10 cellular contexts compared by ENCODE assay signal in genomic region chr7:98315318-98315993, GRCh38. TPM values are rescaled to one million over a fixed set of nuclear protein-coding genes. Genes with fewer than 3 reads are reported as not detected.
DNase-seq lines count a peak whose midpoint lies in the region; ATAC-seq and TF ChIP-seq lines count a peak whose summit lies in the region.
"Had no signal": no experiment of that assay in that cellular context is flagged by ENCODE, and none has a peak within 500 bp of the region (broad histone marks: within the 10 kb centered on the region; RNA-seq: fewer than 3 reads in every experiment).

No MANE protein-coding gene starts in this region.

- H3K27me3 ChIP-seq in gastrocnemius medialis, result no peaks in the 10 kb centered on the region
- H3K27me3 ChIP-seq: stomach had no signal

- ATAC-seq in HG03039 (IDR thresholded peaks at IDR 0.05; ENCODE audit: unreplicated experiment) (peak; percentile 65), gastrocnemius medialis (no peak)

- H3K36me3 ChIP-seq in OCI-LY7 (ENCODE audit: insufficient read depth, low read length) (no peaks in the 10 kb centered on the region), gastrocnemius medialis (no peaks in the 10 kb centered on the region)

- CTCF ChIA-PET in GM10248 (lab: Yijun Ruan, JAX) (interaction anchor here (1.1 to 2.1 kb wide), 4 partner anchors 9 to 21 kb away, joined by 3 to 7 read pairs (median 4); no protein-coding TSS in a partner anchor), OCI-LY7 (lab: Charles Lee; ENCODE audit: unreplicated experiment) (no interaction called here)

- H3K9me2 ChIP-seq in OCI-LY7 (ENCODE audit: insufficient read depth, low read length), result no peaks in the 10 kb centered on the region

- no peak overlapping the region for H2AFZ ChIP-seq in OCI-LY7 (ENCODE audit: low read length)

- TF ChIP-seq CTCF in GM10248 (IDR thresholded peaks at IDR 0.05; ENCODE audit: control extremely low read depth, extremely low read depth, low read depth, missing control alignments) (no peak), GM20000 (IDR thresholded peaks at IDR 0.05; ENCODE audit: extremely low read depth, missing control alignments) (no peak), OCI-LY7 (conservative IDR thresholded peaks at IDR 0.05; ENCODE audit: low read length) (no peak), gastrocnemius medialis (IDR thresholded peaks at IDR 0.05 in 4 of 5, conservative IDR thresholded peaks at IDR 0.05 in 1 of 5) (no peak)

- H3K9me3 ChIP-seq in OCI-LY7 (ENCODE audit: low read length), result peaks cover 11% of the 10 kb centered on the region; the same call in 1 of the 2 replicates
- no peaks in the 10 kb centered on the region for H3K9me3 ChIP-seq in gastrocnemius medialis
- H3K9me3 ChIP-seq: stomach had no signal

- TF ChIP-seq POLR2A in gastrocnemius medialis (IDR thresholded peaks at IDR 0.05), result no peak

- POLR2A ChIA-PET in GM10248 (lab: Yijun Ruan, JAX), result interaction anchor here (0.6 kb wide), 1 partner anchor 35 kb away, joined by 3 read pairs; no protein-coding TSS in a partner anchor
- POLR2A ChIA-PET in OCI-LY7 (lab: Charles Lee), result no interaction called here

- no peak overlapping the region for H3K4me2 ChIP-seq in OCI-LY7 (ENCODE audit: low read length)

- no peaks in the 10 kb centered on the region for H3K79me2 ChIP-seq in OCI-LY7 (ENCODE audit: insufficient read depth, low read depth, low read length)

- DNase-seq in GM10248 (ENCODE audit: extremely low spot score), result peak; percentile 62
- DNase-seq in GM20000 (ENCODE audit: low spot score), result peak; percentile 59
- DNase-seq in OCI-LY7 (ENCODE audit: low spot score), result peak; percentile 28
- DNase-seq in NCI-H2081 treated with DMSO at 0.1 percent for 48 hours (lab: John Stamatoyannopoulos, UW), result no peak
- no peak for DNase-seq in NCI-H345 treated with DMSO at 0.1 percent for 48 hours (lab: John Stamatoyannopoulos, UW; ENCODE audit: unreplicated experiment)
- DNase-seq in gastrocnemius medialis, result no peak
- DNase-seq in stimulated activated CD4-positive, alpha-beta T cell treated with anti-CD3 and anti-CD28 coated beads, Interleukin-4, amount 100 ng/mL, for 24 hours, result no peak
- DNase-seq: AML-193, stomach had no signal

- H3K27ac ChIP-seq in OCI-LY7 (ENCODE audit: low read depth, low read length, poor library complexity, severe bottlenecking) (peak overlapping the region; percentile 27), gastrocnemius medialis (no peak overlapping the region)
- H3K27ac ChIP-seq: stomach had no signal

- intact Hi-C loops in OCI-LY7 (cut with micrococcal nuclease; ENCODE audit: unreplicated experiment) (loop anchor here (10.0 kb wide), 1 partner anchor 559 kb away; the partner anchor contains the start of genes TMEM130 and TRRAP), gastrocnemius medialis (cut with DNase I; ENCODE audit: low total_unique reads) (no loop called here)

- no peaks in the 10 kb centered on the region for H4K20me1 ChIP-seq in OCI-LY7 (ENCODE audit: insufficient read depth, low read length)

- H3K4me3 ChIP-seq in OCI-LY7 (ENCODE audit: low read depth, low read length, poor library complexity, severe bottlenecking) (no peak overlapping the region), gastrocnemius medialis (no peak overlapping the region)
- H3K4me3 ChIP-seq: stomach had no signal

- in situ Hi-C loops in gastrocnemius medialis (cut with MboI; ENCODE audit: low sequenced_read_pairs in 4 of 4), result no loop called here

- BruUV-seq in OCI-LY7 (replicated peaks; lab: Mats Ljungman, UMichigan), result no TSS peak

- H3K4me1 ChIP-seq in OCI-LY7 (ENCODE audit: insufficient read depth, low read length, poor library complexity, severe bottlenecking) (peaks cover 13% of the 10 kb centered on the region), gastrocnemius medialis (no peaks in the 10 kb centered on the region)

RNA-seq across cellular contexts. Expression of gene BRI3, which starts 34.0 kb away (rescaled TPM):
- 18.0 and 18.4 TPM in 2 replicates for total RNA-seq in OCI-LY7 (2014; rRNA removed; shearing (Covaris generic))
- total RNA-seq in OCI-LY7 (2022) (49.8 and 52.1 TPM in 2 replicates), gastrocnemius medialis (100 to 1,000 TPM in 3 of 4 donors, 10 to 100 TPM in 1; 60.5 to 180 (median 114) TPM)

Comparison
In these comparisons a context has a peak if more than half of its experiments do, and no peak if none do; other contexts are left out.
1. DNase-seq: peak in GM10248 (single experiment), GM20000 (single experiment) and OCI-LY7 (single experiment); none in NCI-H2081 treated with DMSO at 0.1 percent for 48 hours (single experiment), NCI-H345 treated with DMSO at 0.1 percent for 48 hours (single experiment), gastrocnemius medialis (0 of 2) and stimulated activated CD4-positive, alpha-beta T cell treated with anti-CD3 and anti-CD28 coated beads, Interleukin-4, amount 100 ng/mL, for 24 hours (single experiment).